21 cellular contexts compared by ENCODE assay signal in genomic region chr12:122026706-122027328, GRCh38. TPM values are rescaled to one million over a fixed set of nuclear protein-coding genes. Genes with fewer than 3 reads are reported as not detected.
DNase-seq lines count a peak whose midpoint lies in the region; ATAC-seq, FAIRE-seq and TF ChIP-seq lines count a peak whose summit lies in the region.
"Had no signal": no experiment of that assay in that cellular context is flagged by ENCODE, and none has a peak within 500 bp of the region (broad histone marks: within the 10 kb centered on the region; RNA-seq: fewer than 3 reads in every experiment).

No MANE protein-coding gene starts in this region.

- H3K9ac ChIP-seq in K562 (ENCODE audit: insufficient read depth in 1 of 2, low read depth in 2 of 2, low read length in 2 of 2) (peak overlapping the region in 1 of 2 experiments; percentile 28; a peak in 1 of 4 replicates), neuronal stem cell (ENCODE audit: low read depth, low read length, poor library complexity) (no peak overlapping the region)

- no peak overlapping the region for H4K8ac ChIP-seq in neuronal stem cell (ENCODE audit: low read depth, low read length)

- H3K27me3 ChIP-seq in K562 (ENCODE audit: control insufficient read depth in 2 of 2, insufficient read depth in 2 of 2, low read length in 2 of 2), result no peaks in the 10 kb centered on the region
- no peaks in the 10 kb centered on the region for H3K27me3 ChIP-seq in neuronal stem cell (ENCODE audit: control insufficient read depth in 3 of 3, insufficient read depth in 3 of 3, low read depth in 1 of 3, low read length in 3 of 3)
- H3K27me3 ChIP-seq: esophagus muscularis mucosa, MG63, testis had no signal

- peak; percentile 25; the same call in 1 of the 2 replicates for TF ChIP-seq CTCF in GM12874 (IDR thresholded peaks at IDR 0.05; ENCODE audit: insufficient read depth, low read depth, low read length)
- peak in 1 of 3 experiments; percentile 8; a peak in 1 of 6 replicates for TF ChIP-seq CTCF in K562 (IDR thresholded peaks at IDR 0.05 in 2 of 3, conservative IDR thresholded peaks at IDR 0.05 in 1 of 3; ENCODE audit: insufficient read depth in 2 of 3, low read depth in 1 of 3, low read length in 3 of 3)

- H2AK5ac ChIP-seq in neuronal stem cell (ENCODE audit: low read depth, low read length), result peak overlapping the region; percentile 84

- no peaks in the 10 kb centered on the region for H3K9me3 ChIP-seq in K562 (replicated peaks; ENCODE audit: control insufficient read depth, insufficient read depth, low read depth, low read length)
- H3K9me3 ChIP-seq in neuronal stem cell (replicated peaks in 1 of 2; ENCODE audit: control insufficient read depth in 2 of 2, insufficient read depth in 1 of 2, low read depth in 1 of 2, low read length in 2 of 2), result no peaks in the 10 kb centered on the region
- H3K9me3 ChIP-seq: esophagus muscularis mucosa, lower lobe of right lung, MG63, psoas muscle, spleen, testis had no signal

- peak overlapping the region; percentile 93 for H3K23ac ChIP-seq in neuronal stem cell (ENCODE audit: low read depth, low read length, poor library complexity)

- CTCF ChIA-PET in K562 (lab: Yijun Ruan, JAX; ENCODE audit: low intra/inter-chr PET ratio), result no interaction called here

- TF ChIP-seq RAD21 in K562 (CRISPR knock-in tag; conservative IDR thresholded peaks at IDR 0.05 in 1 of 2, IDR thresholded peaks at IDR 0.05 in 1 of 2), result no peak

- TF ChIP-seq POLR2A in K562 (conservative IDR thresholded peaks at IDR 0.05), result no peak

- H3K4me1 ChIP-seq in K562 (replicated peaks in 1 of 2; ENCODE audit: control insufficient read depth in 2 of 2, insufficient read depth in 2 of 2, low read length in 2 of 2), result peaks cover 13 to 60% of the 10 kb centered on the region in 2 experiments
- peaks cover 4 to 12% of the 10 kb centered on the region in 2 donors for H3K4me1 ChIP-seq in neuronal stem cell (ENCODE audit: control insufficient read depth in 2 of 2, insufficient read depth in 1 of 2, low read depth in 1 of 2, low read length in 2 of 2)

- no peak for TF ChIP-seq EP300 in K562 (IDR thresholded peaks at IDR 0.05; ENCODE audit: low read length)

- H2BK12ac ChIP-seq in neuronal stem cell (ENCODE audit: low read length), result no peak overlapping the region

- intact Hi-C loops in K562 (cut with micrococcal nuclease), result no loop called here

- no TSS peak for BruUV-seq in K562 (replicated peaks; lab: Mats Ljungman, UMichigan)

- H2BK5ac ChIP-seq in neuronal stem cell (ENCODE audit: low read length), result no peak overlapping the region

- H2BK120ac ChIP-seq in neuronal stem cell (ENCODE audit: low read depth, low read length), result no peak overlapping the region

- H3K27ac ChIP-seq in K562 (ENCODE audit: extremely low read depth, low read depth, low read length) (no peak overlapping the region; the same call in 2 of the 3 replicates), neuronal stem cell (replicated peaks; ENCODE audit: low read length) (no peak overlapping the region)
- H3K27ac ChIP-seq: esophagus muscularis mucosa, lower lobe of right lung, spleen, testis had no signal

- H3K18ac ChIP-seq in neuronal stem cell (ENCODE audit: low read length), result peak overlapping the region; percentile 57

- H3K4me2 ChIP-seq in K562 (ENCODE audit: insufficient read depth, low read length) (no peak overlapping the region), neuronal stem cell (ENCODE audit: insufficient read depth, low read length, poor library complexity, severe bottlenecking) (no peak overlapping the region)

- POLR2A ChIA-PET in K562 (lab: Yijun Ruan, JAX), result interaction anchor here (0.5 to 2.0 kb wide), 8 partner anchors 8 to 1009 kb away, joined by 3 to 5 read pairs (median 4); no protein-coding TSS in a partner anchor

- ATAC-seq in K562 (no peak), HG03025 (IDR thresholded peaks at IDR 0.05; ENCODE audit: low FRiP score, unreplicated experiment) (no peak)
- ATAC-seq: lower lobe of right lung, natural killer cell had no signal

- H3K4me3 ChIP-seq in K562 (no peak overlapping the region), neuronal stem cell (ENCODE audit: low read length in 2 of 2) (no peak overlapping the region)
- H3K4me3 ChIP-seq: esophagus muscularis mucosa, lower lobe of right lung, MG63, psoas muscle, spleen, testis had no signal

- peaks cover 8% of the 10 kb centered on the region for H3K9me1 ChIP-seq in K562 (ENCODE audit: control insufficient read depth, insufficient read depth, low read length)

- peak overlapping the region; percentile 64 for H4K91ac ChIP-seq in neuronal stem cell (ENCODE audit: low read depth, low read length, poor library complexity)

- H2BK15ac ChIP-seq in neuronal stem cell (ENCODE audit: low read length), result no peak overlapping the region

- H3K79me2 ChIP-seq in K562 (ENCODE audit: control insufficient read depth, insufficient read depth, low read length), result peaks cover 87% of the 10 kb centered on the region

- peaks cover 9% of the 10 kb centered on the region; the same call in 1 of the 2 replicates for H4K20me1 ChIP-seq in K562 (replicated peaks; ENCODE audit: control insufficient read depth, insufficient read depth, low read length)

- no peak overlapping the region for H3K14ac ChIP-seq in neuronal stem cell (ENCODE audit: low read length)

- WGBS in K562 (ENCODE audit: insufficient coverage, low coverage, missing lambda C conversion rate), result 81% methylated on average over 7 of the region's 7 CpGs
- WGBS in neuronal stem cell (ENCODE audit: extremely low coverage in 2 of 2, insufficient read length in 2 of 2, insufficient replicate concordance in 1 of 2), 2 donors, result no CpG with 5 or more reads among the region's 7 CpGs

- H2AFZ ChIP-seq in K562 (ENCODE audit: low read depth, low read length) (no peak overlapping the region), neuronal stem cell (ENCODE audit: low read length) (no peak overlapping the region)

- H3K4ac ChIP-seq in neuronal stem cell (ENCODE audit: low read length), result peak overlapping the region; percentile 23

- in situ Hi-C loops in K562 (cut with MboI), result no loop called here

- peaks cover 29% of the 10 kb centered on the region for H3K79me1 ChIP-seq in neuronal stem cell (ENCODE audit: low read depth, low read length)

- H3K36me3 ChIP-seq in K562 (ENCODE audit: control insufficient read depth, insufficient read depth, low read length), result peaks cover 2% of the 10 kb centered on the region; the same call in 1 of the 3 replicates
- peaks cover 2 to 20% of the 10 kb centered on the region in 2 donors for H3K36me3 ChIP-seq in neuronal stem cell (replicated peaks in 1 of 2; ENCODE audit: control insufficient read depth in 2 of 2, insufficient read depth in 2 of 2, low read length in 2 of 2)
- H3K36me3 ChIP-seq: esophagus muscularis mucosa, lower lobe of right lung, MG63, spleen had no signal

- FAIRE-seq in K562 (lab: Jason Lieb, UNC) (no peak), GM19239 (lab: Jason Lieb, UNC) (no peak)

- DNase-seq in NAMALWA (ENCODE audit: low spot score) (peak; percentile 88), K562 (ENCODE audit: extremely low read depth in 1 of 4, low spot score in 3 of 4) (no peak), neuronal stem cell (ENCODE audit: low spot score) (no peak), GM19239 (ENCODE audit: insufficient read length, low spot score) (no peak), NCI-H748 treated with DMSO at 0.1 percent for 48 hours (lab: John Stamatoyannopoulos, UW) (no peak)
- DNase-seq: activated CD4-positive, alpha-beta T cell treated with anti-CD3 and anti-CD28 coated beads, Interleukin-2, amount 50 U/mL, for 48 hours; activated T-cell treated with anti-CD3 and anti-CD28 coated beads, Interleukin-2, amount 50 U/mL, for 1 hour; AML-193; GDM1; lower lobe of right lung; MG63; natural killer cell; NCI-H187 treated with DMSO at 0.1 percent for 48 hours; NCI-H524; OCI-M1; psoas muscle; spleen; testis had no signal

RNA-seq across cellular contexts. Expression of gene BCL7A, which starts 5.1 kb away (rescaled TPM):
- 14.3 and 26.5 TPM in 2 replicates for total RNA-seq in K562 (2011; cell fraction: chromatin; rRNA removed; ENCODE audit: low replicate concordance)
- total RNA-seq in K562 (2011; cell fraction: nucleolus; rRNA removed), result 14.6 and 18.5 TPM in 2 replicates
- 12.9 and 13.2 TPM in 2 replicates for total RNA-seq in K562 (2011; cell fraction: nucleoplasm; rRNA removed)
- 16.1 and 23.1 TPM in 2 replicates for total RNA-seq in K562 (2014; rRNA removed)
- 11.0 and 13.6 TPM in 2 replicates for total RNA-seq in K562 (2014; rRNA removed; fragmentation: Illumina TruSeq; extraction: Trizol)
- total RNA-seq in K562 (2015; rRNA removed; fragmentation: Illumina TruSeq; extraction: Trizol), result 14.9 TPM in 2 replicates
- total RNA-seq in K562 (2021), result 19.9 and 21.9 TPM in 2 replicates
- 11.2 and 11.5 TPM in 2 replicates for polyA plus RNA-seq in K562 (2011; rRNA removed)
- 13.9 and 19.9 TPM in 2 replicates for polyA plus RNA-seq in K562 (2011; cell fraction: cytosol; rRNA removed)
- polyA plus RNA-seq in K562 (2011; cell fraction: nucleus; rRNA removed), result 9.8 and 12.1 TPM in 2 replicates
- polyA plus RNA-seq in K562 (2012), result 14.5 and 17.2 TPM in 2 replicates
- 19.5 and 20.1 TPM in 2 replicates for polyA plus RNA-seq in K562 (2014; fragmentation: Illumina TruSeq; extraction: Trizol)
- under 1 TPM; 0.25 to 0.30 TPM for polyA plus RNA-seq in K562 (2014; fragmentation: Nextera tagmentation; extraction: Ambion mirVana)
- polyA plus RNA-seq in K562 (2014; rRNA removed), result 16.8 and 17.1 TPM in 2 replicates
- polyA minus RNA-seq in K562 (2011; rRNA and poly(A)+ RNA removed), result 9.0 and 9.8 TPM in 2 replicates
- polyA minus RNA-seq in K562 (2011; cell fraction: cytosol; rRNA and poly(A)+ RNA removed), result 8.2 and 11.0 TPM in 2 replicates
- 2.8 and 4.3 TPM in 2 replicates for polyA minus RNA-seq in K562 (2011; cell fraction: nucleus; rRNA and poly(A)+ RNA removed)
- 31.6 TPM for polyA plus RNA-seq in neuronal stem cell (2013, experiment 1 of 2)
- 32.9 TPM for polyA plus RNA-seq in neuronal stem cell (2013, experiment 2 of 2)

RNA-seq across cellular contexts. Expression of gene MLXIP, which starts 51.7 kb away (rescaled TPM):
- 289 and 513 TPM in 2 replicates for total RNA-seq in K562 (2011; cell fraction: chromatin; rRNA removed; ENCODE audit: low replicate concordance)
- total RNA-seq in K562 (2011; cell fraction: nucleolus; rRNA removed), result 197 and 203 TPM in 2 replicates
- total RNA-seq in K562 (2011; cell fraction: nucleoplasm; rRNA removed), result 215 and 311 TPM in 2 replicates
- total RNA-seq in K562 (2014; rRNA removed) (14.7 and 36.9 TPM in 2 replicates), K562 (2014; rRNA removed; fragmentation: Illumina TruSeq; extraction: Trizol) (13.8 and 18.1 TPM in 2 replicates), K562 (2015; rRNA removed; fragmentation: Illumina TruSeq; extraction: Trizol) (25.8 and 28.9 TPM in 2 replicates), K562 (2021) (65.8 and 66.3 TPM in 2 replicates)
- polyA plus RNA-seq in K562 (2011; rRNA removed) (14.4 and 20.7 TPM in 2 replicates), K562 (2014; fragmentation: Illumina TruSeq; extraction: Trizol) (40.7 and 46.7 TPM in 2 replicates), K562 (2014; fragmentation: Nextera tagmentation; extraction: Ambion mirVana) (1 to 10 TPM; 2.2 to 3.8 TPM), K562 (2014; rRNA removed) (26.0 and 26.5 TPM in 2 replicates)
- polyA plus RNA-seq in K562 (2011; cell fraction: cytosol; rRNA removed), result 9.9 and 11.6 TPM in 2 replicates
- polyA plus RNA-seq in K562 (2011; cell fraction: nucleus; rRNA removed), result 78.1 and 99.4 TPM in 2 replicates
- polyA plus RNA-seq in K562 (2012), result 33.1 and 37.7 TPM in 2 replicates
- polyA minus RNA-seq in K562 (2011; rRNA and poly(A)+ RNA removed), result 20.9 and 23.5 TPM in 2 replicates
- polyA minus RNA-seq in K562 (2011; cell fraction: cytosol; rRNA and poly(A)+ RNA removed), result 51.8 and 60.9 TPM in 2 replicates
- 61.8 and 88.5 TPM in 2 replicates for polyA minus RNA-seq in K562 (2011; cell fraction: nucleus; rRNA and poly(A)+ RNA removed)
- polyA plus RNA-seq in neuronal stem cell (2013, experiment 1 of 2), result 18.3 TPM
- polyA plus RNA-seq in neuronal stem cell (2013, experiment 2 of 2), result 18.1 TPM
